In the genomic region with DNA sequence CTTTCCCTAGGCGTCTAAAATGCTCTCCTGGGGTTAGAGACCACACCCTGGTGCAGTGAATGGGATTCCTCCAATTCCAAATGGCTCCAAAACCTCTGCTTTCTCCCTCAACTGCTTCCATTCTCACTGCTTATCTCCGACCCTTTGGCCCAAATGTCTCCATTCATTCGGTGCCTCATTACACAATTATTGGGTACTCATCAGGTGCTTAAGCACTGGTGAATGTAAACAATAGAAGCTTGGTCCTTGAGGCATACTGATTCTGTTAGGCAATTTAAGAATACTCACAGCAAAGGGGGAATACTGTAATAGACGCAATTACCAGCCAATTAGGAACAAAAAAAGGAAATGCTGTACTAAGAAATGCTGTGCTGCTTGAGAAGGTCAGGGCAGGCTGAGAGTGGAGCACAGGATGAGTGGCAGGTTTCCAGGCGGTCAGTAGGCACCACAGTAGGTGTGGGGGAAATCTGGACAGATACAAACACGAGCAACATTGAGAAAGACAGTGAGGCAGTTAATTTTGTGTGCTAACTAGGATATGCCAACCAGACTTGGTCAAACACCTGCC, we compare ENCODE assay signal across 8 cellular contexts. TPM values are rescaled to one million over a fixed set of nuclear protein-coding genes. Genes with fewer than 3 reads are reported as not detected.
A peak's percentile ranks its signal among the peaks of the same experiment; 100 is the strongest.
DNase-seq lines count a peak whose midpoint lies in the region; ATAC-seq and TF ChIP-seq lines count a peak whose summit lies in the region.

No MANE protein-coding gene starts in this region.

- H3K4me1 ChIP-seq in mesendoderm (ENCODE audit: control insufficient read depth, low read depth, low read length): peaks cover 5% of the 10 kb centered on the region

- no peak overlapping the region for H2AK5ac ChIP-seq in mesendoderm (ENCODE audit: low read length)

- peaks cover 0 to 2% of the 10 kb centered on the region in 2 donors for H3K36me3 Mint-ChIP-seq in CD14-positive monocyte
- peaks cover 2% of the 10 kb centered on the region for H3K36me3 Mint-ChIP-seq in activated naive CD8-positive, alpha-beta T cell treated with anti-CD3 and anti-CD28 coated beads, Interleukin-2, amount 10 ng/mL, durations not matched to agents 7 days and 5 days

- H3K4me3 ChIP-seq in mesendoderm (ENCODE audit: low read length): no peak overlapping the region

- no CpG with 5 or more reads among the region's 6 CpGs for WGBS in mesendoderm (ENCODE audit: extremely low coverage, insufficient coverage, low lambda C conversion rate)

- H3K27ac ChIP-seq in mesendoderm (ENCODE audit: low read depth, low read length): no peak overlapping the region

- peak; percentile 19 for ATAC-seq in HG03045 (IDR thresholded peaks at IDR 0.05; ENCODE audit: unreplicated experiment)
- no peak for ATAC-seq in activated naive CD8-positive, alpha-beta T cell treated with anti-CD3 and anti-CD28 coated beads, Interleukin-2, amount 10 ng/mL, durations not matched to agents 7 days and 5 days (ENCODE audit: low read depth)
- no peak for ATAC-seq in HG03565 (IDR thresholded peaks at IDR 0.05; ENCODE audit: unreplicated experiment)

- no peak overlapping the region for H4K8ac ChIP-seq in mesendoderm (ENCODE audit: low read depth, low read length)

- no peaks in the 10 kb centered on the region for H3K36me3 ChIP-seq in mesendoderm (ENCODE audit: control insufficient read depth, insufficient read depth, low read length)

- no peak overlapping the region for H2BK120ac ChIP-seq in mesendoderm (ENCODE audit: low read depth, low read length)

- H3K23ac ChIP-seq in mesendoderm (ENCODE audit: low read length): no peak overlapping the region

- H2BK5ac ChIP-seq in mesendoderm (ENCODE audit: low read length): no peak overlapping the region

- no peak for TF ChIP-seq CTCF in CD14-positive monocyte (IDR thresholded peaks at IDR 0.05)

- peaks cover 0 to 2% (median 0%) of the 10 kb centered on the region in 3 donors for H3K27me3 Mint-ChIP-seq in CD14-positive monocyte (ENCODE audit: low read depth in 3 of 3)
- H3K27me3 Mint-ChIP-seq in activated naive CD8-positive, alpha-beta T cell treated with anti-CD3 and anti-CD28 coated beads, Interleukin-2, amount 10 ng/mL, durations not matched to agents 7 days and 5 days: no peaks in the 10 kb centered on the region

- H3K79me1 ChIP-seq in mesendoderm (ENCODE audit: low read length): no peaks in the 10 kb centered on the region

- no peak overlapping the region for H3K18ac ChIP-seq in mesendoderm (ENCODE audit: low read length)

- H3K9me3 Mint-ChIP-seq in CD14-positive monocyte: peaks cover 0 to 2% (median 0%) of the 10 kb centered on the region in 7 donors
- H3K9me3 Mint-ChIP-seq in activated naive CD8-positive, alpha-beta T cell treated with anti-CD3 and anti-CD28 coated beads, Interleukin-2, amount 10 ng/mL, durations not matched to agents 7 days and 5 days: no peaks in the 10 kb centered on the region

- H2BK15ac ChIP-seq in mesendoderm (replicated peaks; ENCODE audit: low read depth): no peak overlapping the region

- no peaks in the 10 kb centered on the region for H3K79me2 ChIP-seq in mesendoderm (ENCODE audit: control insufficient read depth, insufficient read depth, low read length)

- DNase-seq in CD14-positive monocyte (ENCODE audit: low spot score) (no peak), mesendoderm (peak; percentile 71), GM19240 (ENCODE audit: insufficient read length, low spot score) (no peak), Kasumi-1 (lab: John Stamatoyannopoulos, UW) (no peak), NCI-H774 (lab: John Stamatoyannopoulos, UW) (no peak)
- no peak for DNase-seq in activated naive CD8-positive, alpha-beta T cell treated with anti-CD3 and anti-CD28 coated beads, Interleukin-2, amount 10 ng/mL, durations not matched to agents 7 days and 5 days

- H3K27ac Mint-ChIP-seq in CD14-positive monocyte: peak overlapping the region; percentile 51 to 93 (median 90)
- peak overlapping the region; percentile 89 for H3K27ac Mint-ChIP-seq in activated naive CD8-positive, alpha-beta T cell treated with anti-CD3 and anti-CD28 coated beads, Interleukin-2, amount 10 ng/mL, durations not matched to agents 7 days and 5 days

- POLR2A ChIA-PET in activated naive CD8-positive, alpha-beta T cell treated with anti-CD3 and anti-CD28 coated beads, Interleukin-2, amount 10 ng/mL, durations not matched to agents 7 days and 5 days (lab: Charles Lee): interaction anchor here (0.8 kb wide), 1 partner anchor 14 kb away, joined by 4 read pairs; no protein-coding TSS in a partner anchor

- no peak overlapping the region for H3K4me2 ChIP-seq in mesendoderm (ENCODE audit: low read length)

- peak overlapping the region; percentile 80 to 87 for H3K4me3 Mint-ChIP-seq in CD14-positive monocyte
- H3K4me3 Mint-ChIP-seq in activated naive CD8-positive, alpha-beta T cell treated with anti-CD3 and anti-CD28 coated beads, Interleukin-2, amount 10 ng/mL, durations not matched to agents 7 days and 5 days: peak overlapping the region; percentile 87

- H3K56ac ChIP-seq in mesendoderm (ENCODE audit: low read length): no peak overlapping the region

- peaks cover 20% of the 10 kb centered on the region for H3K4me1 Mint-ChIP-seq in CD14-positive monocyte
- H3K4me1 Mint-ChIP-seq in activated naive CD8-positive, alpha-beta T cell treated with anti-CD3 and anti-CD28 coated beads, Interleukin-2, amount 10 ng/mL, durations not matched to agents 7 days and 5 days: peaks cover 16% of the 10 kb centered on the region

- H3K9ac ChIP-seq in mesendoderm (ENCODE audit: low read length): no peak overlapping the region

- no peaks in the 10 kb centered on the region for H3K27me3 ChIP-seq in mesendoderm (ENCODE audit: insufficient read depth, low read length, poor library complexity)

- no peak overlapping the region for H3K4ac ChIP-seq in mesendoderm (ENCODE audit: low read depth, low read length)

- no peak overlapping the region for H4K5ac ChIP-seq in mesendoderm (ENCODE audit: low read length)

- intact Hi-C loops in CD14-positive monocyte (cut with micrococcal nuclease): no loop called here

RNA-seq across cellular contexts. Expression of a gene that starts 23.0 kb away (rescaled TPM):
- 10 to 100 TPM; 17.6 to 19.9 TPM for polyA plus RNA-seq in CD14-positive monocyte
- total RNA-seq in activated naive CD8-positive, alpha-beta T cell treated with anti-CD3 and anti-CD28 coated beads, Interleukin-2, amount 10 ng/mL, durations not matched to agents 7 days and 5 days: 10 to 100 TPM; 29.2 to 34.3 TPM
- 33.6 TPM for polyA plus RNA-seq in mesendoderm (2013, experiment 1 of 2)
- polyA plus RNA-seq in mesendoderm (2013, experiment 2 of 2): 34.9 TPM
